ENCODE assay signal across 8 cellular contexts in genomic region chr16:30650369-30651123, GRCh38. TPM values are rescaled to one million over a fixed set of nuclear protein-coding genes. Genes with fewer than 3 reads are reported as not detected.
DNase-seq lines count a peak whose midpoint lies in the region; ATAC-seq and TF ChIP-seq lines count a peak whose summit lies in the region.

PRR14 (plus strand) TSS chr16:30650960; CDS start chr16:30651646, 686 bp downstream.

- peak; percentile 64 for ATAC-seq in GM21717 (IDR thresholded peaks at IDR 0.05; ENCODE audit: unreplicated experiment)

- TF ChIP-seq CTCF in epithelial cell of proximal tubule (conservative IDR thresholded peaks at IDR 0.05; ENCODE audit: low read depth, low read length), result peak; percentile 6

- no peaks in the 10 kb centered on the region for H3K27me3 Mint-ChIP-seq in activated T-cell treated with anti-CD3 and anti-CD28 coated beads, Interleukin-2, amount 50 U/mL, for 24 hours

- H3K36me3 Mint-ChIP-seq in activated T-cell treated with anti-CD3 and anti-CD28 coated beads, Interleukin-2, amount 50 U/mL, for 24 hours (ENCODE audit: low read depth), result peaks cover 51% of the 10 kb centered on the region

- peak; percentile 99 for DNase-seq in DMS153 (lab: John Stamatoyannopoulos, UW)
- DNase-seq in KBM-7, result peak; percentile 99
- peak; percentile 98 for DNase-seq in activated T-cell treated with anti-CD3 and anti-CD28 coated beads, Interleukin-2, amount 50 U/mL, for 24 hours
- DNase-seq in epithelial cell of proximal tubule (ENCODE audit: low read depth), result peak; percentile 89
- peak; percentile 99 for DNase-seq in mucosa of gallbladder (ENCODE audit: low spot score)
- peak; percentile 95 to 98 for DNase-seq in stimulated activated CD8-positive, alpha-beta memory T cell treated with anti-CD3 and anti-CD28 coated beads, Interleukin-4, amount 100 ng/mL, for 4 hours (ENCODE audit: low read depth in 2 of 2, low spot score in 1 of 2)

- H3K4me3 Mint-ChIP-seq in activated T-cell treated with anti-CD3 and anti-CD28 coated beads, Interleukin-2, amount 50 U/mL, for 24 hours, result peak within 1 kb of the TSS; percentile 96

- in situ Hi-C loops in KBM-7 (cut with MboI; ENCODE audit: low pct_unique_long_range_greater_than_20kb, low sequenced_read_pairs), result no loop called here

- H3K4me3 ChIP-seq in epithelial cell of proximal tubule (ENCODE audit: low read depth, low read length), result peak within 1 kb of the TSS; percentile 100

- peaks cover 27% of the 10 kb centered on the region for H3K4me1 Mint-ChIP-seq in activated T-cell treated with anti-CD3 and anti-CD28 coated beads, Interleukin-2, amount 50 U/mL, for 24 hours (ENCODE audit: low read depth)

- H3K27ac Mint-ChIP-seq in activated T-cell treated with anti-CD3 and anti-CD28 coated beads, Interleukin-2, amount 50 U/mL, for 24 hours, result peak within 1 kb of the TSS; percentile 98

- H3K9me3 Mint-ChIP-seq in activated T-cell treated with anti-CD3 and anti-CD28 coated beads, Interleukin-2, amount 50 U/mL, for 24 hours, result no peaks in the 10 kb centered on the region

TF ChIP-seq in PFSK-1, 5 proteins besides CTCF, POLR2A, EP300 and RAD21:
- TF ChIP-seq POLR2AphosphoS5 (IDR thresholded peaks at IDR 0.05; ENCODE audit: low read depth, low read length), result no peak
- no peak for TF ChIP-seq FOXP2 (optimal IDR thresholded peaks at IDR 0.05; ENCODE audit: borderline replicate concordance, extremely low read depth, extremely low read length, insufficient read depth)
- TF ChIP-seq SIN3A (IDR thresholded peaks at IDR 0.05; ENCODE audit: borderline replicate concordance, insufficient read depth, low read length), result peak; percentile 50; the same call in 1 of the 2 replicates
- peak; percentile 67; the same call in 1 of the 2 replicates for TF ChIP-seq TAF1 (IDR thresholded peaks at IDR 0.05; ENCODE audit: borderline replicate concordance, insufficient read depth, low read length)
- no peak for TF ChIP-seq REST (IDR thresholded peaks at IDR 0.05; ENCODE audit: insufficient read depth in 1 of 2, low read depth in 2 of 2, low read length in 2 of 2)

RNA-seq across cellular contexts. Expression of gene PRR14, which starts in this region (rescaled TPM):
- 14.4 TPM for polyA plus RNA-seq in PFSK-1 (2012; ENCODE audit: insufficient read length, low read depth)
- total RNA-seq in epithelial cell of proximal tubule (18.1 and 23.8 TPM in 2 replicates), mucosa of gallbladder (68.9 TPM)

Comparison
In these comparisons a context has a peak if more than half of its experiments do, and no peak if none do; other contexts are left out.
1. Peak in every context shown above with its lines: DNase-seq, ATAC-seq and H3K4me3 ChIP-seq.